1 cellular context compared by ENCODE assay signal in genomic region chr1:28983509-28984310, GRCh38.
TF ChIP-seq lines count a peak whose summit lies in the region.

No MANE protein-coding gene starts in this region.

TF ChIP-seq in HepG2, 621 proteins besides CTCF, POLR2A, EP300 and RAD21 (continued from another document and continues in another):
- TF ChIP-seq ZFP82 (CRISPR knock-in tag; IDR thresholded peaks at IDR 0.05; ENCODE audit: borderline replicate concordance) (no peak), ZBTB39 (CRISPR knock-in tag; IDR thresholded peaks at IDR 0.05) (no peak), HIC2 (CRISPR knock-in tag; IDR thresholded peaks at IDR 0.05; ENCODE audit: low read depth) (peak; percentile 76), GPBP1L1 (CRISPR knock-in tag; IDR thresholded peaks at IDR 0.05) (no peak), HNRNPLL (IDR thresholded peaks at IDR 0.05; ENCODE audit: low read depth, low read length, poor library complexity, severe bottlenecking) (no peak), ZNF629 (CRISPR knock-in tag; conservative IDR thresholded peaks at IDR 0.05) (no peak), SMARCC2 (IDR thresholded peaks at IDR 0.05) (no peak), HNRNPUL1 (IDR thresholded peaks at IDR 0.05; ENCODE audit: low read depth, low read length) (no peak), SOX6 (IDR thresholded peaks at IDR 0.05) (no peak), SOX6 (CRISPR knock-in tag; IDR thresholded peaks at IDR 0.05) (0 out of 2 replicates have a peak, but pooled peaks have one; percentile 17), KLF15 (CRISPR knock-in tag; IDR thresholded peaks at IDR 0.05; ENCODE audit: borderline replicate concordance) (no peak), ZSCAN29 (CRISPR knock-in tag; conservative IDR thresholded peaks at IDR 0.05) (no peak), ZNF768 (CRISPR knock-in tag; IDR thresholded peaks at IDR 0.05) (peak; percentile 24; the same call in 1 of the 2 replicates), ZNF780A (CRISPR knock-in tag; IDR thresholded peaks at IDR 0.05) (no peak), CBX1 (IDR thresholded peaks at IDR 0.05; ENCODE audit: low read depth) (no peak), ZHX1 (CRISPR knock-in tag; IDR thresholded peaks at IDR 0.05; ENCODE audit: low read depth) (no peak), RBM39 (IDR thresholded peaks at IDR 0.05; ENCODE audit: low read depth, low read length, poor library complexity, severe bottlenecking) (no peak), ZNF646 (CRISPR knock-in tag; IDR thresholded peaks at IDR 0.05) (no peak), HBP1 (CRISPR knock-in tag; IDR thresholded peaks at IDR 0.05; ENCODE audit: low read depth) (peak; percentile 69; the same call in 1 of the 2 replicates), MYNN (CRISPR knock-in tag; IDR thresholded peaks at IDR 0.05; ENCODE audit: low read depth) (no peak), GTF2F1 (IDR thresholded peaks at IDR 0.05; ENCODE audit: low read length) (no peak), ZNF737 (CRISPR knock-in tag; IDR thresholded peaks at IDR 0.05; ENCODE audit: borderline replicate concordance) (no peak), ZNF567 (CRISPR knock-in tag; IDR thresholded peaks at IDR 0.05; ENCODE audit: borderline replicate concordance) (no peak), NFKB2 (CRISPR knock-in tag; IDR thresholded peaks at IDR 0.05; ENCODE audit: borderline replicate concordance) (peak; percentile 52; the same call in 1 of the 2 replicates), MEIS1 (CRISPR knock-in tag; IDR thresholded peaks at IDR 0.05; ENCODE audit: borderline replicate concordance) (no peak), ONECUT2 (CRISPR knock-in tag; IDR thresholded peaks at IDR 0.05) (no peak), ATF2 (CRISPR knock-in tag; IDR thresholded peaks at IDR 0.05) (no peak), ADNP (CRISPR knock-in tag; IDR thresholded peaks at IDR 0.05) (no peak), DNMT1 (CRISPR knock-in tag; IDR thresholded peaks at IDR 0.05) (no peak), ZNF550 (CRISPR knock-in tag; IDR thresholded peaks at IDR 0.05; ENCODE audit: borderline replicate concordance) (no peak), JUN (CRISPR knock-in tag; IDR thresholded peaks at IDR 0.05) (no peak), NR0B2 (CRISPR knock-in tag; IDR thresholded peaks at IDR 0.05) (no peak), NFIB (CRISPR knock-in tag; IDR thresholded peaks at IDR 0.05; ENCODE audit: borderline replicate concordance) (no peak), ZNF616 (CRISPR knock-in tag; IDR thresholded peaks at IDR 0.05; ENCODE audit: low read depth) (no peak), YY1 (IDR thresholded peaks at IDR 0.05; ENCODE audit: insufficient read depth, insufficient replicate concordance, low read depth, low read length) (peak; percentile 21), CERS6 (CRISPR knock-in tag; IDR thresholded peaks at IDR 0.05) (no peak), ZNF670 (CRISPR knock-in tag; IDR thresholded peaks at IDR 0.05; ENCODE audit: borderline replicate concordance) (no peak), SAP130 (CRISPR knock-in tag; IDR thresholded peaks at IDR 0.05; ENCODE audit: low read depth) (peak; percentile 75), SOX13 (IDR thresholded peaks at IDR 0.05) (no peak), SOX13 (CRISPR knock-in tag; conservative IDR thresholded peaks at IDR 0.05 in 1 of 2, IDR thresholded peaks at IDR 0.05 in 1 of 2) (no peak; a peak in 1 of 4 replicates), ZNF775 (CRISPR knock-in tag; IDR thresholded peaks at IDR 0.05; ENCODE audit: borderline replicate concordance) (no peak), ZFAT (CRISPR knock-in tag; conservative IDR thresholded peaks at IDR 0.05) (no peak), BRCA1 (CRISPR knock-in tag; IDR thresholded peaks at IDR 0.05) (no peak), SMC3 (IDR thresholded peaks at IDR 0.05; ENCODE audit: low read length) (peak; percentile 33; the same call in 1 of the 2 replicates)
